20 cellular contexts compared by ENCODE assay signal in the genomic region with DNA sequence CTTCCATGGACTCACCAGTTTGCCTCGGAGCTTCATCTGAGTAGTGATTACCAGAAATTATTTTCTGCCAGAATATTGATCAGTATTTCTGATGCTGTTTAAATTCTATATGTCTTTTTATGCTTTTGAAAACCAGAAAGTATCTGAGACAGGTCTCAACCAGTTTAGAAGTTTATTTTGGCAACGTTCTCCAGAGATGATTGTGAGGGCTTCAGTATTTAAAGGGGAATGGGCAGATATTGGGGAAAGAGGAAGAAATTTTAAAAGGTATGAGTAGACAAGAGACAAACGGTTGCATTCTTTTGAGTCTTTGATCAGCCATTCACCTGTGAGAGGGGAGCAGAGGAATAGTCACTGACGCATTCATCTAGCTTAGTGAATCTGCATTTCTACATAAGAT. TPM values are rescaled to one million over a fixed set of nuclear protein-coding genes. Genes with fewer than 3 reads are reported as not detected.
A peak's percentile ranks its signal among the peaks of the same experiment; 100 is the strongest.
DNase-seq lines count a peak whose midpoint lies in the region; ATAC-seq and TF ChIP-seq lines count a peak whose summit lies in the region.
"Had no signal": no experiment of that assay in that cellular context is flagged by ENCODE, and none has a peak within 500 bp of the region (broad histone marks: within the 10 kb centered on the region; RNA-seq: fewer than 3 reads in every experiment).

No MANE protein-coding gene starts in this region.

- H3K14ac ChIP-seq in H9 (ENCODE audit: insufficient read depth, low read length): no peak overlapping the region

- H3K4me3 ChIP-seq in brain microvascular endothelial cell (ENCODE audit: low read depth, low read length) (no peak overlapping the region), epithelial cell of esophagus (ENCODE audit: low read length) (peak overlapping the region; percentile 18)
- H3K4me3 ChIP-seq: BLaER1 treated with 17β-estradiol and CSF1 and Interleukin-3, amounts not matched to agents 10 nM and 100 nM; Peyer's patch; SK-N-MC had no signal

- peaks cover 6 to 7% of the 10 kb centered on the region in 2 experiments for H3K9me3 Mint-ChIP-seq in H9
- no peaks in the 10 kb centered on the region for H3K9me3 Mint-ChIP-seq in osteocyte (ENCODE audit: unreplicated experiment)

- no peak overlapping the region for H3K23ac ChIP-seq in H9 (ENCODE audit: insufficient read length, low read depth, low read length)

- no peaks in the 10 kb centered on the region for H4K20me1 ChIP-seq in H9 (ENCODE audit: control insufficient read depth, insufficient read depth, insufficient read length)
- H4K20me1 ChIP-seq: BLaER1 treated with 17β-estradiol and CSF1 and Interleukin-3, amounts not matched to agents 10 nM and 100 nM had no signal

- H3K27ac ChIP-seq in H9 (ENCODE audit: insufficient read length, low read depth, low read length) (no peak overlapping the region), brain microvascular endothelial cell (peak overlapping the region; percentile 54), substantia nigra (ENCODE audit: low read depth, low read length, poor library complexity, severe bottlenecking) (no peak overlapping the region)
- H3K27ac ChIP-seq: BLaER1 treated with 17β-estradiol and CSF1 and Interleukin-3, amounts not matched to agents 10 nM and 100 nM; Peyer's patch; SK-N-MC had no signal

- in situ Hi-C loops in brain microvascular endothelial cell (cut with HindIII; ENCODE audit: low pct_ligation_motif_present, low sequenced_read_pairs): no loop called here

- no peak overlapping the region for H2BK120ac ChIP-seq in H9 (ENCODE audit: low read depth, low read length, poor library complexity, severe bottlenecking)

- H2BK5ac ChIP-seq in H9 (ENCODE audit: insufficient read length, low read length): no peak overlapping the region

- no peak overlapping the region for H3K4me2 ChIP-seq in H9 (ENCODE audit: insufficient read depth, insufficient read length, low read length)
- H3K4me2 ChIP-seq: BLaER1 treated with 17β-estradiol and CSF1 and Interleukin-3, amounts not matched to agents 10 nM and 100 nM had no signal

- no peak overlapping the region for H3K9ac ChIP-seq in H9 (ENCODE audit: extremely low read depth, insufficient read length, low read length)
- H3K9ac ChIP-seq: BLaER1 treated with 17β-estradiol and CSF1 and Interleukin-3, amounts not matched to agents 10 nM and 100 nM had no signal

- no peak overlapping the region for H2BK15ac ChIP-seq in H9 (ENCODE audit: low read depth, low read length)

- peaks cover 9% of the 10 kb centered on the region for H3K9me3 ChIP-seq in H9 (ENCODE audit: control insufficient read depth, low read depth, low read length)

- peaks cover 30 to 41% (median 34%) of the 10 kb centered on the region in 3 experiments for H3K36me3 Mint-ChIP-seq in H9 (ENCODE audit: insufficient read depth in 1 of 3, low read depth in 3 of 3)
- peaks cover 42% of the 10 kb centered on the region for H3K36me3 Mint-ChIP-seq in osteocyte (ENCODE audit: unreplicated experiment)

- no peak for ATAC-seq in HG02970 (IDR thresholded peaks at IDR 0.05; ENCODE audit: low FRiP score, unreplicated experiment)

- no peak overlapping the region for H4K8ac ChIP-seq in H9 (replicated peaks; ENCODE audit: insufficient read length, low read depth, low read length)

- H3K36me3 ChIP-seq in brain microvascular endothelial cell (replicated peaks): peaks cover 12% of the 10 kb centered on the region

- H3K23me2 ChIP-seq in H9 (ENCODE audit: insufficient read length, low read depth, low read length, poor library complexity, severe bottlenecking): no peaks in the 10 kb centered on the region

- H2BK20ac ChIP-seq in H9 (ENCODE audit: low read depth, low read length, poor library complexity, severe bottlenecking): no peak overlapping the region

- H3K27me3 ChIP-seq in H9 (ENCODE audit: insufficient read depth, low read length) (no peaks in the 10 kb centered on the region), brain microvascular endothelial cell (replicated peaks) (no peaks in the 10 kb centered on the region)
- H3K27me3 ChIP-seq: BLaER1 treated with 17β-estradiol and CSF1 and Interleukin-3, amounts not matched to agents 10 nM and 100 nM; Peyer's patch had no signal

- no peaks in the 10 kb centered on the region for H3K79me1 ChIP-seq in H9 (ENCODE audit: insufficient read depth, low read depth, low read length, poor library complexity, severe bottlenecking)

- TF ChIP-seq CTCF in H9 (conservative IDR thresholded peaks at IDR 0.05) (no peak), brain microvascular endothelial cell (IDR thresholded peaks at IDR 0.05; ENCODE audit: low read depth, low read length, missing control alignments) (no peak), epithelial cell of esophagus (IDR thresholded peaks at IDR 0.05; ENCODE audit: insufficient read depth, low read depth, low read length, missing control alignments) (no peak), osteocyte (IDR thresholded peaks at IDR 0.05) (no peak)

- H2AFZ ChIP-seq in H9 (ENCODE audit: low read length): no peak overlapping the region

- no peaks in the 10 kb centered on the region for H3K27me3 Mint-ChIP-seq in H9 (ENCODE audit: low read depth)
- no peaks in the 10 kb centered on the region for H3K27me3 Mint-ChIP-seq in osteocyte (ENCODE audit: unreplicated experiment)

- H3K18ac ChIP-seq in H9 (ENCODE audit: insufficient read length, low read depth, low read length): no peak overlapping the region

- H2AK5ac ChIP-seq in H9 (ENCODE audit: insufficient read length, low read length): no peak overlapping the region

- H3T11ph ChIP-seq in H9 (ENCODE audit: low read length): no peak overlapping the region

- no peak overlapping the region for H3K4me3 Mint-ChIP-seq in H9
- H3K4me3 Mint-ChIP-seq in osteocyte (ENCODE audit: unreplicated experiment): no peak overlapping the region

- no peak overlapping the region for H3K4ac ChIP-seq in H9 (ENCODE audit: low read depth, low read length)

- H2BK12ac ChIP-seq in H9 (ENCODE audit: insufficient read length, low read depth, low read length): no peak overlapping the region

- H3K4me1 Mint-ChIP-seq in H9: peaks cover 12 to 13% of the 10 kb centered on the region in 2 experiments
- peaks cover 26% of the 10 kb centered on the region for H3K4me1 Mint-ChIP-seq in osteocyte (ENCODE audit: unreplicated experiment)

- no peak overlapping the region for H3K56ac ChIP-seq in H9 (ENCODE audit: insufficient read length, low read depth, low read length)

- H3K4me1 ChIP-seq in H9 (ENCODE audit: insufficient read depth, low read length): no peaks in the 10 kb centered on the region
- H3K4me1 ChIP-seq: Peyer's patch had no signal

- H4K5ac ChIP-seq in H9 (ENCODE audit: insufficient read length, low read depth, low read length): no peak overlapping the region

- no peak overlapping the region for H4K91ac ChIP-seq in H9 (ENCODE audit: insufficient read length, low read depth, low read length)

- WGBS in H9 (ENCODE audit: extremely low coverage, insufficient read length, low lambda C conversion rate): no CpG with 5 or more reads among the region's 4 CpGs

- H3K27ac Mint-ChIP-seq in H9 (peak overlapping the region; percentile 3 to 8 (median 7); a peak in 3 of 7 replicates), osteocyte (ENCODE audit: unreplicated experiment) (peak overlapping the region; percentile 12)

- DNase-seq in H9 (no peak), brain microvascular endothelial cell (no peak), epithelial cell of esophagus (ENCODE audit: low read depth) (peak; percentile 70), osteocyte (ENCODE audit: extremely low spot score, unreplicated experiment) (no peak), OCI-M2 (lab: John Stamatoyannopoulos, UW; ENCODE audit: unreplicated experiment) (no peak), substantia nigra (lab: John Stamatoyannopoulos, UW) (no peak)
- no peak for DNase-seq in stimulated activated CD4-positive, alpha-beta T cell treated with anti-CD3 and anti-CD28 coated beads, Interleukin-12 subunit alpha, Interleukin-12 subunit beta, amount 100 ng/mL, for 4 hours
- DNase-seq: DMS153, GDM1, GOT3, NCI-H1105, NCI-H2171 treated with DMSO at 0.1 percent for 48 hours, NCI-H446, Peyer's patch, Right ventricle myocardium superior had no signal

- no peaks in the 10 kb centered on the region for H3K79me2 ChIP-seq in H9 (ENCODE audit: insufficient read depth, low read length)

RNA-seq across cellular contexts. Expression of a gene that starts 44.4 kb away (rescaled TPM):
- total RNA-seq in H9 (2021) (0.24 and 0.33 TPM in 2 replicates), osteocyte (0.13 and 0.48 TPM in 2 replicates)
- total RNA-seq: A673, Daoy, Right ventricle myocardium superior had no signal

RNA-seq across cellular contexts. Expression of a gene that starts 47.7 kb away (rescaled TPM):
- total RNA-seq in H9 (2021): 27.8 and 28.2 TPM in 2 replicates
- total RNA-seq in osteocyte: 67.1 and 69.5 TPM in 2 replicates
